Comparison of ENCODE assay signal across 9 cellular contexts in genomic region chr14:100303179-100303578, GRCh38. TPM values are rescaled to one million over a fixed set of nuclear protein-coding genes. Genes with fewer than 3 reads are reported as not detected.
DNase-seq lines count a peak whose midpoint lies in the region; ATAC-seq and TF ChIP-seq lines count a peak whose summit lies in the region.
"Had no signal": no experiment of that assay in that cellular context is flagged by ENCODE, and none has a peak within 500 bp of the region (broad histone marks: within the 10 kb centered on the region; RNA-seq: fewer than 3 reads in every experiment).

No MANE protein-coding gene starts in this region.

- ATAC-seq in GM19035 (IDR thresholded peaks at IDR 0.05; ENCODE audit: unreplicated experiment), result no peak

- TF ChIP-seq CTCF in AG04450 (IDR thresholded peaks at IDR 0.05; ENCODE audit: low read depth, low read length) (peak; percentile 78), GM12874 (IDR thresholded peaks at IDR 0.05; ENCODE audit: insufficient read depth, low read depth, low read length) (peak; percentile 75), WI38 (IDR thresholded peaks at IDR 0.05; ENCODE audit: low read depth, low read length) (peak; percentile 83), coronary artery (IDR thresholded peaks at IDR 0.05) (no peak)

- CTCF ChIA-PET in AG04450 (lab: Charles Lee), result interaction anchor here (0.6 to 3.2 kb wide), 14 partner anchors 9 to 83 kb away, joined by 3 to 11 read pairs (median 4); a partner anchor contains a TSS

- no peak overlapping the region for H3K27ac ChIP-seq in AG04450 (ENCODE audit: low read depth, low read length)
- H3K27ac ChIP-seq in coronary artery, result no peak overlapping the region
- H3K27ac ChIP-seq: neutrophil had no signal

- peaks cover 5% of the 10 kb centered on the region; the same call in 1 of the 2 replicates for H3K9me3 ChIP-seq in AG04450 (ENCODE audit: control insufficient read depth, insufficient read depth, low read length)
- H3K9me3 ChIP-seq: neutrophil had no signal

- H3K4me3 ChIP-seq in AG04450 (ENCODE audit: low read depth, low read length), result no peak overlapping the region
- H3K4me3 ChIP-seq in WI38 (ENCODE audit: low read depth, low read length), result no peak overlapping the region
- H3K4me3 ChIP-seq in coronary artery, result no peak overlapping the region

- DNase-seq in AG04450 (ENCODE audit: low read depth, low spot score), result no peak
- DNase-seq in left kidney (ENCODE audit: low read depth, low spot score), result peak; percentile 45
- DNase-seq in H4 (ENCODE audit: low spot score), result no peak
- no peak for DNase-seq in NCI-H1048 (lab: John Stamatoyannopoulos, UW)
- no peak for DNase-seq in coronary artery (ENCODE audit: low spot score)

- H3K27me3 ChIP-seq in AG04450 (ENCODE audit: control insufficient read depth, insufficient read depth, low read length), result no peaks in the 10 kb centered on the region

- POLR2A ChIA-PET in AG04450 (lab: Yijun Ruan, JAX), result interaction anchor here (0.9 kb wide), 1 partner anchor 531 kb away, joined by 3 read pairs; no protein-coding TSS in a partner anchor

RNA-seq across cellular contexts. Expression of gene SLC25A29, which starts 3.1 kb away (rescaled TPM):
- polyA plus RNA-seq in AG04450 (2011; rRNA removed), result 21.3 and 26.1 TPM in 2 replicates
- 14.6 and 16.1 TPM in 2 replicates for polyA minus RNA-seq in AG04450 (2011; rRNA and poly(A)+ RNA removed)
- total RNA-seq in H4 (2014; rRNA removed; shearing (Covaris generic)), result 11.2 and 23.5 TPM in 2 replicates

RNA-seq across cellular contexts. Expression of gene SLC25A47, which starts 20.0 kb away (rescaled TPM):
- not detected in 2 replicates for polyA plus RNA-seq in AG04450 (2011; rRNA removed)
- polyA minus RNA-seq in AG04450 (2011; rRNA and poly(A)+ RNA removed), result not detected in 2 replicates
- total RNA-seq in H4 (2014; rRNA removed; shearing (Covaris generic)), result not detected in 2 replicates
